8 cellular contexts compared by ENCODE assay signal in genomic region chr6:77368660-77369313, GRCh38.
DNase-seq lines count a peak whose midpoint lies in the region; ATAC-seq and TF ChIP-seq lines count a peak whose summit lies in the region.

No MANE protein-coding gene starts in this region.

- H3K27ac ChIP-seq in duodenal mucosa (ENCODE audit: low read depth, low read length) = no peak overlapping the region
- H3K27ac ChIP-seq in stomach = peak overlapping the region in 4 of 5 donors; percentile 6 to 37 (median 18)

- no peaks in the 10 kb centered on the region for H3K27me3 ChIP-seq in duodenal mucosa (ENCODE audit: control insufficient read depth in 1 of 2, insufficient read depth in 2 of 2, low read length in 2 of 2)
- no peaks in the 10 kb centered on the region for H3K27me3 ChIP-seq in stomach

- intact Hi-C loops in left colon (cut with DNase I, micrococcal nuclease) = no loop called here
- intact Hi-C loops in stomach (cut with DNase I; ENCODE audit: low total_unique reads) = no loop called here

- H3K4me3 ChIP-seq in duodenal mucosa (ENCODE audit: low read depth in 1 of 2, low read length in 2 of 2) = peak overlapping the region; percentile 36 to 46
- peak overlapping the region; percentile 38 to 52 (median 44) for H3K4me3 ChIP-seq in stomach

- H3K9me3 ChIP-seq in duodenal mucosa (ENCODE audit: control insufficient read depth in 1 of 2, low read length in 2 of 2) (no peaks in the 10 kb centered on the region), stomach (no peaks in the 10 kb centered on the region)

- H3K9ac ChIP-seq in duodenal mucosa (ENCODE audit: low read depth in 1 of 2, low read length in 2 of 2) = peak overlapping the region in 1 of 2 donors; percentile 22

- WGBS in stomach, 5 donors = 30 to 54% (median 38%) methylated on average over 20 of the region's 20 CpGs

- TF ChIP-seq EP300 in stomach (IDR thresholded peaks at IDR 0.05) = no peak

- TF ChIP-seq POLR2A in stomach (IDR thresholded peaks at IDR 0.05) = no peak

- ATAC-seq in HG03354 (IDR thresholded peaks at IDR 0.05; ENCODE audit: poor library complexity, severe bottlenecking, unreplicated experiment) (peak; percentile 69), left colon (peak; percentile 95), GM18858 (IDR thresholded peaks at IDR 0.05; ENCODE audit: unreplicated experiment) (no peak), HG02642 (IDR thresholded peaks at IDR 0.05; ENCODE audit: poor library complexity, unreplicated experiment) (no peak)

- TF ChIP-seq CTCF in stomach (IDR thresholded peaks at IDR 0.05) = no peak

- H3K36me3 ChIP-seq in duodenal mucosa (ENCODE audit: control insufficient read depth in 1 of 2, insufficient read depth in 2 of 2, low read length in 2 of 2) (no peaks in the 10 kb centered on the region), stomach (no peaks in the 10 kb centered on the region)

- DNase-seq in left colon (peak; percentile 33 to 35), stomach (peak; percentile 26), globus pallidus (ENCODE audit: low spot score) (no peak), RKO (ENCODE audit: low spot score) (no peak)

- H3K4me1 ChIP-seq in duodenal mucosa (ENCODE audit: control insufficient read depth in 1 of 2, insufficient read depth in 2 of 2, low read length in 2 of 2) = peaks cover under 1 to 15% of the 10 kb centered on the region in 2 donors
- peaks cover 0 to 6% (median 0%) of the 10 kb centered on the region in 4 donors for H3K4me1 ChIP-seq in stomach

Comparison
In these comparisons a context has a peak if more than half of its experiments do, and no peak if none do; other contexts are left out.
1. ATAC-seq: peak in HG03354 (single experiment) and left colon (single experiment); none in GM18858 (single experiment) and HG02642 (single experiment).
2. DNase-seq: peak in left colon (2 of 2) and stomach (single experiment); none in globus pallidus (single experiment) and RKO (single experiment).